19 cellular contexts compared by ENCODE assay signal in genomic region chr7:7737674-7738073, GRCh38. TPM values are rescaled to one million over a fixed set of nuclear protein-coding genes. Genes with fewer than 3 reads are reported as not detected.
DNase-seq lines count a peak whose midpoint lies in the region; ATAC-seq and TF ChIP-seq lines count a peak whose summit lies in the region.
"Had no signal": no experiment of that assay in that cellular context is flagged by ENCODE, and none has a peak within 500 bp of the region (broad histone marks: within the 10 kb centered on the region; RNA-seq: fewer than 3 reads in every experiment).

No MANE protein-coding gene starts in this region.

- ATAC-seq in GM21576 (IDR thresholded peaks at IDR 0.05; ENCODE audit: unreplicated experiment) (no peak), lower lobe of right lung (no peak)
- ATAC-seq: GM12878, HepG2 had no signal

- H3K27ac ChIP-seq in neural progenitor cell, result peak overlapping the region; percentile 74
- no peak overlapping the region for H3K27ac ChIP-seq in caudate nucleus (ENCODE audit: low read depth, low read length)
- no peak overlapping the region for H3K27ac ChIP-seq in lower lobe of right lung
- H3K27ac ChIP-seq in WERI-Rb-1, result no peak overlapping the region
- H3K27ac ChIP-seq: 22Rv1, BLaER1 had no signal

- intact Hi-C loops in lower lobe of right lung (cut with DNase I), result no loop called here

- H3K36me3 ChIP-seq in neural progenitor cell (no peaks in the 10 kb centered on the region), lower lobe of right lung (no peaks in the 10 kb centered on the region), WERI-Rb-1 (no peaks in the 10 kb centered on the region)
- H3K36me3 ChIP-seq: BLaER1, HAP-1 had no signal

- H3K9me3 ChIP-seq in neural progenitor cell (ENCODE audit: low read depth), result no peaks in the 10 kb centered on the region
- no peaks in the 10 kb centered on the region for H3K9me3 ChIP-seq in lower lobe of right lung
- no peaks in the 10 kb centered on the region for H3K9me3 ChIP-seq in WERI-Rb-1 (ENCODE audit: severe bottlenecking)
- H3K9me3 ChIP-seq: BLaER1, Caco-2, HAP-1 had no signal

- no peak overlapping the region for H3K27ac Mint-ChIP-seq in neural progenitor cell
- H3K27ac Mint-ChIP-seq: CD8-positive, alpha-beta memory T cell; HFFc6 had no signal

- H3K4me1 Mint-ChIP-seq in neural progenitor cell, result peaks cover 25% of the 10 kb centered on the region

- no peaks in the 10 kb centered on the region for H4K20me1 ChIP-seq in neural progenitor cell (ENCODE audit: low read depth)
- H4K20me1 ChIP-seq: BLaER1 had no signal

- DNase-seq in SIG-M5 treated with dmso at 0.1 percent for 504 hours (lab: John Stamatoyannopoulos, UW; ENCODE audit: unreplicated experiment) (peak; percentile 29), SIG-M5 (lab: John Stamatoyannopoulos, UW) (no peak), LNCaP clone FGC (ENCODE audit: low read depth) (peak; percentile 65), neural progenitor cell (ENCODE audit: low spot score) (no peak), caudate nucleus (lab: John Stamatoyannopoulos, UW) (no peak), lower lobe of right lung (no peak), WERI-Rb-1 (no peak)
- DNase-seq: AML-193; Caco-2; CD8-positive, alpha-beta memory T cell; DMS53; GOT3; HFFc6 had no signal

- H3K9ac ChIP-seq in neural progenitor cell, result no peak overlapping the region
- H3K9ac ChIP-seq: BLaER1 had no signal

- H3K4me3 Mint-ChIP-seq in neural progenitor cell, result no peak overlapping the region
- H3K4me3 Mint-ChIP-seq: CD8-positive, alpha-beta memory T cell; HFFc6 had no signal

- H3K79me2 ChIP-seq in neural progenitor cell (ENCODE audit: low read depth), result no peaks in the 10 kb centered on the region

- H2AFZ ChIP-seq in neural progenitor cell (replicated peaks), result no peak overlapping the region

- TF ChIP-seq CTCF in LNCaP clone FGC (IDR thresholded peaks at IDR 0.05; ENCODE audit: control insufficient read depth, extremely low read depth, insufficient read depth), result no peak
- TF ChIP-seq CTCF in neural progenitor cell (IDR thresholded peaks at IDR 0.05), result no peak
- no peak for TF ChIP-seq CTCF in lower lobe of right lung (IDR thresholded peaks at IDR 0.05)
- TF ChIP-seq CTCF in WERI-Rb-1 (IDR thresholded peaks at IDR 0.05; ENCODE audit: low read depth, low read length), result no peak

- H3K4me3 ChIP-seq in LNCaP clone FGC (ENCODE audit: low read depth, low read length) (no peak overlapping the region), neural progenitor cell (no peak overlapping the region), lower lobe of right lung (no peak overlapping the region), WERI-Rb-1 (ENCODE audit: low read depth, low read length) (no peak overlapping the region)
- H3K4me3 ChIP-seq: BLaER1, GM12878, HAP-1 had no signal

- H3K27me3 ChIP-seq in neural progenitor cell (no peaks in the 10 kb centered on the region), lower lobe of right lung (ENCODE audit: low read depth) (no peaks in the 10 kb centered on the region), WERI-Rb-1 (ENCODE audit: insufficient read depth, low read depth, severe bottlenecking) (no peaks in the 10 kb centered on the region)
- H3K27me3 ChIP-seq: BLaER1 had no signal

- H3F3A ChIP-seq in neural progenitor cell (ENCODE audit: low read depth), result peaks cover 38% of the 10 kb centered on the region

- peak overlapping the region; percentile 42 for H3K4me2 ChIP-seq in neural progenitor cell
- H3K4me2 ChIP-seq: BLaER1 had no signal

- H3K36me3 Mint-ChIP-seq in neural progenitor cell, result no peaks in the 10 kb centered on the region

- peaks cover 51% of the 10 kb centered on the region for H3K4me1 ChIP-seq in neural progenitor cell
- peaks cover 8% of the 10 kb centered on the region for H3K4me1 ChIP-seq in lower lobe of right lung

- H3K9me3 Mint-ChIP-seq in neural progenitor cell, result no peaks in the 10 kb centered on the region
- H3K9me3 Mint-ChIP-seq: CD8-positive, alpha-beta memory T cell; HFFc6 had no signal

- no peaks in the 10 kb centered on the region for H3K27me3 Mint-ChIP-seq in neural progenitor cell (ENCODE audit: insufficient read depth, low read depth)
- H3K27me3 Mint-ChIP-seq: CD8-positive, alpha-beta memory T cell had no signal

RNA-seq across cellular contexts. Expression of gene RPA3, which starts 19.3 kb away (rescaled TPM):
- total RNA-seq in neural progenitor cell (ENCODE audit: low replicate concordance) (67.4 and 128 TPM in 2 replicates), lower lobe of right lung (27.4 TPM)

Comparison
In these comparisons a context has a peak if more than half of its experiments do, and no peak if none do; other contexts are left out.
1. DNase-seq: peak in SIG-M5 treated with dmso at 0.1 percent for 504 hours (single experiment) and LNCaP clone FGC (single experiment); none in SIG-M5 (single experiment), neural progenitor cell (single experiment), caudate nucleus (0 of 61), lower lobe of right lung (single experiment) and WERI-Rb-1 (single experiment).